1 cellular context compared by ENCODE assay signal in genomic region chr17:4854181-4854681, GRCh38.
TF ChIP-seq lines count a peak whose summit lies in the region.

No MANE protein-coding gene starts in this region.

TF ChIP-seq in H1, 55 proteins besides CTCF, POLR2A, EP300 and RAD21:
- no peak for TF ChIP-seq GABPA (IDR thresholded peaks at IDR 0.05; ENCODE audit: borderline replicate concordance, insufficient read depth, low read length)
- no peak for TF ChIP-seq ZNF274 (IDR thresholded peaks at IDR 0.05; ENCODE audit: borderline replicate concordance, extremely low read depth, low read length)
- TF ChIP-seq SIX5 (IDR thresholded peaks at IDR 0.05; ENCODE audit: low read depth, low read length), result no peak
- TF ChIP-seq SP1 (IDR thresholded peaks at IDR 0.05; ENCODE audit: low read depth, low read length), result no peak
- TF ChIP-seq RBBP5 (IDR thresholded peaks at IDR 0.05; ENCODE audit: borderline replicate concordance, low read depth, low read length), result no peak
- TF ChIP-seq ATF2 (IDR thresholded peaks at IDR 0.05; ENCODE audit: low read length), result no peak
- no peak for TF ChIP-seq SRF (IDR thresholded peaks at IDR 0.05; ENCODE audit: low read depth, low read length)
- TF ChIP-seq KDM5A (IDR thresholded peaks at IDR 0.05; ENCODE audit: low read length), result no peak
- TF ChIP-seq SIRT6 (IDR thresholded peaks at IDR 0.05; ENCODE audit: low read length), result no peak
- TF ChIP-seq JUN (IDR thresholded peaks at IDR 0.05; ENCODE audit: low read depth, low read length), result no peak
- no peak for TF ChIP-seq CBX8 (IDR thresholded peaks at IDR 0.05; ENCODE audit: borderline replicate concordance, low read depth, low read length)
- no peak for TF ChIP-seq ATF3 (IDR thresholded peaks at IDR 0.05; ENCODE audit: insufficient read depth, low read depth, low read length)
- no peak for TF ChIP-seq POLR2AphosphoS5 (IDR thresholded peaks at IDR 0.05; ENCODE audit: low read depth, low read length)
- TF ChIP-seq RFX5 (IDR thresholded peaks at IDR 0.05; ENCODE audit: borderline replicate concordance, low read depth, low read length), result no peak
- TF ChIP-seq SIN3A (conservative IDR thresholded peaks at IDR 0.05 in 1 of 2, IDR thresholded peaks at IDR 0.05 in 1 of 2; ENCODE audit: low read depth in 1 of 2, low read length in 2 of 2), result no peak
